Comparison of ENCODE assay signal across 2 cellular contexts in the genomic region with DNA sequence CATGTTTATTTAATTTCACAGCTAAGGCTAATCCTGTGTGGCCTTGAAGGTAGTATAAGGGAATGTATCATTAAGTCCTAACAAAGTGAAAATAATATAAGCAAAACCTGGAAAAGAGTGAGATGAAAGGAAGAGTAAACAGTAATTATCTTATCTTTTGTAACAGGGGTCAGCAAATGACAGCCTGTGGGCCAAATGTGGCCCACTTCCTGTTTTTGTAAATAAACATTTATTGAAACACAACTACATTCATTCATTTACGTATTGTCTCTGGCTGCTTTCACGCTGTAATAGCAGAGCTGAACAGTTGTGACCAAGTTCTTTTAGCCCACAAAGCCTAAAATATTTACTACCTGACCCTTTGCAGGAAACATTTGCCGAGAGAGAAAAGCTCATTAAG.
A peak's percentile ranks its signal among the peaks of the same experiment; 100 is the strongest.
TF ChIP-seq lines count a peak whose summit lies in the region.

No MANE protein-coding gene starts in this region.

TF ChIP-seq in HCT116, 20 proteins besides CTCF, POLR2A, EP300 and RAD21 (continued from another document):
- TF ChIP-seq REST (IDR thresholded peaks at IDR 0.05; ENCODE audit: low read depth) (no peak), EZH2phosphoT487 (IDR thresholded peaks at IDR 0.05; ENCODE audit: borderline replicate concordance) (no peak), ZFX (IDR thresholded peaks at IDR 0.05) (no peak), ATF3 (IDR thresholded peaks at IDR 0.05) (no peak), FOSL1 (IDR thresholded peaks at IDR 0.05; ENCODE audit: low read depth) (no peak), JUND (IDR thresholded peaks at IDR 0.05) (no peak), SRF (IDR thresholded peaks at IDR 0.05; ENCODE audit: low read depth) (no peak), CEBPB (IDR thresholded peaks at IDR 0.05; ENCODE audit: low read depth) (no peak)

TF ChIP-seq in K562, 482 proteins besides CTCF, POLR2A, EP300 and RAD21 (continued from another document and continues in another):
- TF ChIP-seq MGA (IDR thresholded peaks at IDR 0.05) (no peak), TCF3 (CRISPR knock-in tag; IDR thresholded peaks at IDR 0.05) (peak; percentile 57), NCOR1 (IDR thresholded peaks at IDR 0.05) (0 out of 2 replicates have a peak, but pooled peaks have one; percentile 25), AFF4 (CRISPR knock-in tag; IDR thresholded peaks at IDR 0.05) (no peak), ZNF551 (CRISPR knock-in tag; IDR thresholded peaks at IDR 0.05) (no peak), MTA2 (IDR thresholded peaks at IDR 0.05; ENCODE audit: low read depth) (0 out of 2 replicates have a peak, but pooled peaks have one; percentile 19), SOX6 (IDR thresholded peaks at IDR 0.05) (peak; percentile 74; the same call in 1 of the 2 replicates), TAL1 (IDR thresholded peaks at IDR 0.05) (peak; percentile 56; the same call in 1 of the 2 replicates), SMAD3 (CRISPR knock-in tag; conservative IDR thresholded peaks at IDR 0.05) (no peak), ZKSCAN1 (IDR thresholded peaks at IDR 0.05; ENCODE audit: low read depth, low read length) (no peak), ARID1B (IDR thresholded peaks at IDR 0.05) (peak; percentile 69), ZNF23 (CRISPR knock-in tag; IDR thresholded peaks at IDR 0.05) (no peak), SRSF7 (optimal IDR thresholded peaks at IDR 0.05; ENCODE audit: low read depth, low read length) (no peak), MCM3 (IDR thresholded peaks at IDR 0.05) (no peak), NEUROD1 (IDR thresholded peaks at IDR 0.05; ENCODE audit: borderline replicate concordance, low read depth, low read length, partially characterized antibody) (no peak), ZNF518B (CRISPR knock-in tag; IDR thresholded peaks at IDR 0.05) (no peak), KDM4B (IDR thresholded peaks at IDR 0.05; ENCODE audit: borderline replicate concordance in 2 of 2, low read depth in 1 of 2) (no peak), FOXK2 (conservative IDR thresholded peaks at IDR 0.05 in 1 of 2, IDR thresholded peaks at IDR 0.05 in 1 of 2; ENCODE audit: low read depth in 2 of 2) (0 out of 4 replicates have a peak, but pooled peaks of 1 of the 2 experiments have one; percentile 20), ZNF239 (CRISPR knock-in tag; IDR thresholded peaks at IDR 0.05) (no peak), CBX8 (IDR thresholded peaks at IDR 0.05; ENCODE audit: borderline replicate concordance, extremely low read depth, low read depth, low read length, poor library complexity, severe bottlenecking) (no peak), LEF1 (IDR thresholded peaks at IDR 0.05) (peak; percentile 60; the same call in 1 of the 2 replicates), ZNF584 (CRISPR knock-in tag; IDR thresholded peaks at IDR 0.05; ENCODE audit: low read depth) (no peak), ZNF124 (CRISPR knock-in tag; IDR thresholded peaks at IDR 0.05) (no peak)
- TF ChIP-seq, protein P1, sequence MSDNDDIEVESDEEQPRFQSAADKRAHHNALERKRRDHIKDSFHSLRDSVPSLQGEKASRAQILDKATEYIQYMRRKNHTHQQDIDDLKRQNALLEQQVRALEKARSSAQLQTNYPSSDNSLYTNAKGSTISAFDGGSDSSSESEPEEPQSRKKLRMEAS (CRISPR knock-in tag; IDR thresholded peaks at IDR 0.05) = no peak
- TF ChIP-seq, protein P2, sequence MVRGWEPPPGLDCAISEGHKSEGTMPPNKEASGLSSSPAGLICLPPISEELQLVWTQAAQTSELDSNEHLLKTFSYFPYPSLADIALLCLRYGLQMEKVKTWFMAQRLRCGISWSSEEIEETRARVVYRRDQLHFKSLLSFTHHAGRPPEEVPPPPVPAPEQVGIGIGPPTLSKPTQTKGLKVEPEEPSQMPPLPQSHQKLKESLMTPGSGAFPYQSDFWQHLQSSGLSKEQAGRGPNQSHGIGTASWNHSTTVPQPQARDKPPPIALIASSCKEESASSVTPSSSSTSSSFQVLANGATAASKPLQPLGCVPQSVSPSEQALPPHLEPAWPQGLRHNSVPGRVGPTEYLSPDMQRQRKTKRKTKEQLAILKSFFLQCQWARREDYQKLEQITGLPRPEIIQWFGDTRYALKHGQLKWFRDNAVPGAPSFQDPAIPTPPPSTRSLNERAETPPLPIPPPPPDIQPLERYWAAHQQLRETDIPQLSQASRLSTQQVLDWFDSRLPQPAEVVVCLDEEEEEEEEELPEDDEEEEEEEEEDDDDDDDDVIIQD (CRISPR knock-in tag; IDR thresholded peaks at IDR 0.05) = no peak
